Comparison of ENCODE assay signal across 12 cellular contexts in the genomic region with DNA sequence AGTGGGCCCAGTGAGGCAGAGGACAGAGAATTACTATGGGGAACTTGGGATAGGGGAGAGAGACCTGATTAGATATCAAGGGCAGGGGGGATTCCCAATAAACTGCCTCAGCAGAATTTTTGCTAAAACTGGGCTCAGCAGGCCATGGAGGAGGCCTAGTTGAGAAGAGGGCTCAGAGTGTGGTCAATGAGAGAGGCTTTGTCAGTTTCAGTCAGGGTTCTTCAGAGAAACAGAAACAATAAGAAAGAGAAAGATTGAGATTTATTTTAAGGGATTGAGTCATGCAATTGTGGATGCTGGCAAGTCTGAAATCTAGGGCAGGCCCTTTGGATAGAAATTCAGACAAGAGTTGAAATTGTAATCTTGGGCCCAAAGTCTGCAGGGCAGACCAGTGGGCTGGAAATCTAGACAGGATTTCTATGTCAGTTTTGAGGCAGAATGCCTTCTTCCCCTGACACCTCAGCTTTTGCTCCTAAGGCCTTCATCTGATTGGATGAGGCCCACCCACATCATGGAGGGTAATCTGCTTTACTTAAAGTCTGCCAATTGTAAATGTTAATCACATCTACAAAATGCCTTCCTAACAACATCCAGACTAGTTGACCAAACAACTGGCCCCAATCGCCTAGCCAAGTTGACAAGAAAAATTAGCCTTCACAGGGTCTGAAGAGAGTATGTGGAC. TPM values are rescaled to one million over a fixed set of nuclear protein-coding genes. Genes with fewer than 3 reads are reported as not detected.
DNase-seq lines count a peak whose midpoint lies in the region; ATAC-seq, FAIRE-seq and TF ChIP-seq lines count a peak whose summit lies in the region.
"Had no signal": no experiment of that assay in that cellular context is flagged by ENCODE, and none has a peak within 500 bp of the region (broad histone marks: within the 10 kb centered on the region; RNA-seq: fewer than 3 reads in every experiment).

No MANE protein-coding gene starts in this region.

- no peaks in the 10 kb centered on the region for H3K4me1 ChIP-seq in pancreas
- H3K4me1 ChIP-seq: Caco-2 had no signal

- intact Hi-C loops in pancreas (cut with DNase I): no loop called here

- H3K36me3 Mint-ChIP-seq in endothelial cell (ENCODE audit: low read depth, unreplicated experiment): no peaks in the 10 kb centered on the region

- H3K36me3 ChIP-seq in pancreas: no peaks in the 10 kb centered on the region

- H3K4me3 ChIP-seq in pancreas: no peak overlapping the region

- peaks cover 1% of the 10 kb centered on the region for H3K27me3 Mint-ChIP-seq in endothelial cell (ENCODE audit: unreplicated experiment)

- H3K9me3 Mint-ChIP-seq in endothelial cell (ENCODE audit: unreplicated experiment): no peaks in the 10 kb centered on the region

- peaks cover 39% of the 10 kb centered on the region for H3K4me1 Mint-ChIP-seq in endothelial cell (ENCODE audit: unreplicated experiment)

- no peaks in the 10 kb centered on the region for H3K9me3 ChIP-seq in pancreas
- H3K9me3 ChIP-seq: Caco-2 had no signal

- no peak for FAIRE-seq in pancreas (lab: Jason Lieb, UNC)
- FAIRE-seq: GM12892 had no signal

- no peak overlapping the region for H3K27ac ChIP-seq in pancreas

- TF ChIP-seq CTCF in endothelial cell (IDR thresholded peaks at IDR 0.05; ENCODE audit: unreplicated experiment) (no peak), pancreas (IDR thresholded peaks at IDR 0.05) (no peak)

- DNase-seq in endothelial cell (ENCODE audit: low spot score) (no peak), pancreas (no peak), NCI-H1694 (lab: John Stamatoyannopoulos, UW) (no peak)
- DNase-seq: Caco-2, NCI-H1048 had no signal

- ATAC-seq in GM18858 (IDR thresholded peaks at IDR 0.05; ENCODE audit: unreplicated experiment) (peak; percentile 79), GM21381 (IDR thresholded peaks at IDR 0.05; ENCODE audit: unreplicated experiment) (peak; percentile 82), HG03097 (IDR thresholded peaks at IDR 0.05; ENCODE audit: low FRiP score, unreplicated experiment) (peak; percentile 60), pancreas (no peak), HG02840 (IDR thresholded peaks at IDR 0.05; ENCODE audit: low FRiP score, unreplicated experiment) (no peak), GM18873 (IDR thresholded peaks at IDR 0.05; ENCODE audit: low FRiP score, unreplicated experiment) (no peak)

- H3K27ac Mint-ChIP-seq in endothelial cell (ENCODE audit: unreplicated experiment): peak overlapping the region; percentile 82

- WGBS in pancreas, 2 donors: 79 to 82% methylated on average over 1 of the region's 1 CpG

- H3K4me3 Mint-ChIP-seq in endothelial cell (ENCODE audit: unreplicated experiment): no peak overlapping the region

- no peaks in the 10 kb centered on the region for H3K27me3 ChIP-seq in pancreas

RNA-seq across cellular contexts. Expression of a gene that starts 33.5 kb away (rescaled TPM):
- total RNA-seq in endothelial cell (ENCODE audit: unreplicated experiment): 80.2 TPM
- 10 to 100 TPM; 17.5 to 25.6 (median 22.5) TPM for total RNA-seq in pancreas
- 1 to 10 TPM; 3.5 to 6.0 TPM for polyA plus RNA-seq in pancreas

RNA-seq across cellular contexts. Expression of a gene that starts 50.1 kb away (rescaled TPM):
- total RNA-seq in endothelial cell (ENCODE audit: unreplicated experiment) (not detected), pancreas (not detected)
- not detected for polyA plus RNA-seq in pancreas
- total RNA-seq: Caco-2 had no signal
- polyA plus RNA-seq: neural cell had no signal

RNA-seq across cellular contexts. Expression of a gene that starts 53.6 kb away (rescaled TPM):
- total RNA-seq in endothelial cell (ENCODE audit: unreplicated experiment): not detected
- total RNA-seq in pancreas: not detected
- not detected for polyA plus RNA-seq in pancreas
- total RNA-seq: Caco-2 had no signal
- polyA plus RNA-seq: neural cell had no signal

Comparison
In these comparisons a context has a peak if more than half of its experiments do, and no peak if none do; other contexts are left out.
1. ATAC-seq: peak in GM18858 (single experiment), GM21381 (single experiment) and HG03097 (single experiment); none in pancreas (0 of 4), HG02840 (single experiment) and GM18873 (single experiment).